Comparison of ENCODE assay signal across 16 cellular contexts in genomic region chr3:158279584-158279983, GRCh38.
DNase-seq lines count a peak whose midpoint lies in the region; ATAC-seq and TF ChIP-seq lines count a peak whose summit lies in the region.
"Had no signal": no experiment of that assay in that cellular context is flagged by ENCODE, and none has a peak within 500 bp of the region (broad histone marks: within the 10 kb centered on the region; RNA-seq: fewer than 3 reads in every experiment).

No MANE protein-coding gene starts in this region.

- CTCF ChIA-PET in MCF 10A (lab: Yijun Ruan, JAX) = interaction anchor here (0.7 kb wide), 1 partner anchor 12 kb away, joined by 3 read pairs; no protein-coding TSS in a partner anchor

- H3K9me3 Mint-ChIP-seq in MCF 10A (ENCODE audit: unreplicated experiment) = no peaks in the 10 kb centered on the region
- H3K9me3 Mint-ChIP-seq in effector memory CD8-positive, alpha-beta T cell = peaks cover 0 to 7% of the 10 kb centered on the region in 2 donors
- H3K9me3 Mint-ChIP-seq: GM23338 had no signal

- no peak overlapping the region for H3K4me3 Mint-ChIP-seq in MCF 10A (ENCODE audit: unreplicated experiment)
- H3K4me3 Mint-ChIP-seq in effector memory CD8-positive, alpha-beta T cell = no peak overlapping the region
- H3K4me3 Mint-ChIP-seq: GM23338 had no signal

- no peaks in the 10 kb centered on the region for H3K27me3 Mint-ChIP-seq in MCF 10A (ENCODE audit: insufficient read depth, unreplicated experiment)
- no peaks in the 10 kb centered on the region for H3K27me3 Mint-ChIP-seq in effector memory CD8-positive, alpha-beta T cell

- no peaks in the 10 kb centered on the region for H3K4me1 Mint-ChIP-seq in MCF 10A (ENCODE audit: insufficient read depth, unreplicated experiment)
- H3K4me1 Mint-ChIP-seq in effector memory CD8-positive, alpha-beta T cell (ENCODE audit: low read depth in 2 of 2) = peaks cover 1 to 5% of the 10 kb centered on the region in 2 donors
- H3K4me1 Mint-ChIP-seq: GM23338 had no signal

- peaks cover 2% of the 10 kb centered on the region for H3K36me3 Mint-ChIP-seq in MCF 10A (ENCODE audit: insufficient read depth, unreplicated experiment)
- no peaks in the 10 kb centered on the region for H3K36me3 Mint-ChIP-seq in effector memory CD8-positive, alpha-beta T cell (ENCODE audit: insufficient read depth)

- intact Hi-C loops in MCF 10A (cut with micrococcal nuclease) (no loop called here), left cardiac atrium (cut with DNase I) (no loop called here)

- POLR2A ChIA-PET in MCF 10A (lab: Yijun Ruan, JAX) = interaction anchor here (0.6 kb wide), 1 partner anchor 42 kb away, joined by 4 read pairs; no protein-coding TSS in a partner anchor

- no peak overlapping the region for H3K27ac Mint-ChIP-seq in MCF 10A (ENCODE audit: low read depth, unreplicated experiment)
- no peak overlapping the region for H3K27ac Mint-ChIP-seq in effector memory CD8-positive, alpha-beta T cell
- H3K27ac Mint-ChIP-seq: GM23338 had no signal

- DNase-seq in KG1 (lab: John Stamatoyannopoulos, UW) (peak; percentile 26), NOMO-1 (lab: John Stamatoyannopoulos, UW; ENCODE audit: unreplicated experiment in 2 of 2) (peak; percentile 67 to 76), SKM-1 treated with dmso at 0.1 percent for 144 hours (lab: John Stamatoyannopoulos, UW; ENCODE audit: unreplicated experiment) (peak; percentile 25), MCF 10A (ENCODE audit: unreplicated experiment) (no peak), NCI-H526 (lab: John Stamatoyannopoulos, UW) (no peak), left cardiac atrium (no peak)
- no peak for DNase-seq in effector memory CD8-positive, alpha-beta T cell
- DNase-seq: MM.1S; NCI-H146; NCI-H2081 treated with DMSO at 0.1 percent for 48 hours; NCI-H2227 treated with DMSO at 0.1 percent for 48 hours; NCI-H69; NK-92 treated with Interleukin-12 subunit alpha and Interleukin-12 subunit beta, amount 100 ng/mL, for 24 hours; SHP77 treated with DMSO at 0.1 percent for 48 hours; T-helper 9 cell had no signal

- ATAC-seq in effector memory CD8-positive, alpha-beta T cell (replicated peaks) = no peak
- no peak for ATAC-seq in left cardiac atrium
- ATAC-seq: GM23338 had no signal

- no peak for TF ChIP-seq CTCF in MCF 10A (IDR thresholded peaks at IDR 0.05; ENCODE audit: unreplicated experiment)

- no TSS peak for BruUV-seq in MCF 10A (replicated peaks; lab: Mats Ljungman, UMichigan)

Comparison
In these comparisons a context has a peak if more than half of its experiments do, and no peak if none do; other contexts are left out.
1. DNase-seq: peak in KG1 (single experiment), NOMO-1 (2 of 2) and SKM-1 treated with dmso at 0.1 percent for 144 hours (single experiment); none in MCF 10A (single experiment), NCI-H526 (0 of 2), effector memory CD8-positive, alpha-beta T cell (0 of 3) and left cardiac atrium (single experiment).